Comparison of ENCODE assay signal across 8 cellular contexts in the genomic region with DNA sequence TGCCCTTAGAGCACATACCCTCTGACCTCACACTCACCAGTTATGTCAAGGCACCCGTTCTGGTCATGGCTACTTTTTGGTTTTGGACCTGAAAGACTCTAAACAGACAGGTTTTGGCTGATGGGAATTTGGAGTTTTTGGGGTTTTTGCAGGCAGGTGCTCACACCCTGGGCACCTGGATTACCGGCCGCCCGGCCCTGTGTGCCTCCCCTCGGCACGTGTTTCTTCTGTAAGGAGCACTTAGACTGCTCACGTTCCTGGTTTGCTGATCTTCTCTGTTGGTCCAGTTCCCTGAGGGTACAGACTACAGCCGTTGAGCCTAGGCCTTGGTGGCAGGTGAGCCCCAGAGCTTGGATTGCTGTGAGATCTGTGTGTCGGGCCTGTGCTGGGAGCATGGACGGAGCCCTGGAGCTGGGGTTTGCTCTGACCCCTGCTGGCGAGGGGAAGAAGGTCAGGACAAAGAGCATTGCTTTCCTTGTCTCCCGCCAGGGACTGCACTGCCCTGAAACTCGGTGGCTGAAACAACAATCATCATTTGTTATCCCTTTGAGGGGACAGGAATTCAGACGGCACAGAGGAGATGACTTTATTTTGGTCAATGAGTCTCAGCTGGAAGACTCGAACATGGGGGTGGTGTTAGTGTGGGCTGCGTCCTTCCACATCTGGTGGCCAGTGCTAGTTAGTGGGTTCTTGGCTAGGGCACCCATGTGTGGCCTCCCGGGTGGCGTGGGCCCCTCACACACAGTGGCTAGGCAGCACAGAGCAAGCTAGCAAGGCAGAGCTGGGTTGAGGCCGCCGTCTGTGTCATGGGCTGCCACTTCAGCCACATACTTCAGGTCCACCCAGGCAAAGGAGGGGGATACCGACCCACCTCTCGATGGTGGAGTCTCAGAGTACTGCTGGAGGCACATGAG.
DNase-seq lines count a peak whose midpoint lies in the region; ATAC-seq lines count a peak whose summit lies in the region.

No MANE protein-coding gene starts in this region.

- POLR2A ChIA-PET in naive thymus-derived CD4-positive, alpha-beta T cell (lab: Charles Lee) = interaction anchor here (0.7 kb wide), 1 partner anchor 25 kb away, joined by 3 read pairs; no protein-coding TSS in a partner anchor

- H3K4me3 ChIP-seq in naive thymus-derived CD4-positive, alpha-beta T cell (ENCODE audit: low read length) = no peak overlapping the region

- no peaks in the 10 kb centered on the region for H3K9me3 ChIP-seq in naive thymus-derived CD4-positive, alpha-beta T cell (ENCODE audit: control insufficient read depth in 2 of 3, low read length in 3 of 3)

- peak; percentile 69 for ATAC-seq in activated naive CD8-positive, alpha-beta T cell treated with anti-CD3 and anti-CD28 coated beads, Interleukin-2, amount 50 U/mL, for 24 hours
- peak; percentile 82 for ATAC-seq in naive thymus-derived CD4-positive, alpha-beta T cell
- no peak for ATAC-seq in HG03045 (IDR thresholded peaks at IDR 0.05; ENCODE audit: unreplicated experiment)

- peaks cover 4 to 20% of the 10 kb centered on the region in 2 donors for H3K4me1 ChIP-seq in naive thymus-derived CD4-positive, alpha-beta T cell (ENCODE audit: control insufficient read depth in 2 of 2, insufficient read depth in 2 of 2, low read length in 2 of 2)

- no peak overlapping the region for H3K27ac ChIP-seq in naive thymus-derived CD4-positive, alpha-beta T cell (ENCODE audit: low read depth, low read length)

- no peaks in the 10 kb centered on the region for H3K27me3 ChIP-seq in naive thymus-derived CD4-positive, alpha-beta T cell (ENCODE audit: control insufficient read depth in 2 of 2, insufficient read depth in 2 of 2, low read length in 2 of 2)

- DNase-seq in activated naive CD8-positive, alpha-beta T cell treated with anti-CD3 and anti-CD28 coated beads, Interleukin-2, amount 50 U/mL, for 24 hours = peak; percentile 25
- DNase-seq in activated naive CD8-positive, alpha-beta T cell treated with anti-CD3 and anti-CD28 coated beads for 36 hours = no peak
- DNase-seq in SK-MEL-5 (ENCODE audit: low read depth, low spot score) (peak; percentile 68), fibroblast of gingiva (ENCODE audit: low read depth) (peak; percentile 27), NCI-H226 (no peak), LoVo (ENCODE audit: low spot score) (no peak)
- peak in 3 of 9 donors; percentile 19 to 25 (median 24) for DNase-seq in naive thymus-derived CD4-positive, alpha-beta T cell

- no peak overlapping the region for H3K4me3 Mint-ChIP-seq in activated naive CD8-positive, alpha-beta T cell treated with anti-CD3 and anti-CD28 coated beads, Interleukin-2, amount 50 U/mL, for 24 hours
- no peak overlapping the region for H3K4me3 Mint-ChIP-seq in activated naive CD8-positive, alpha-beta T cell treated with anti-CD3 and anti-CD28 coated beads for 36 hours
- peak overlapping the region in 2 of 10 donors; percentile 7 to 61 for H3K4me3 Mint-ChIP-seq in naive thymus-derived CD4-positive, alpha-beta T cell

- H3K36me3 ChIP-seq in naive thymus-derived CD4-positive, alpha-beta T cell (ENCODE audit: control insufficient read depth in 2 of 3, insufficient read depth in 3 of 3, low read length in 3 of 3) = peaks cover 0 to 10% (median 0%) of the 10 kb centered on the region in 3 experiments

- H3K36me3 Mint-ChIP-seq in activated naive CD8-positive, alpha-beta T cell treated with anti-CD3 and anti-CD28 coated beads, Interleukin-2, amount 50 U/mL, for 24 hours (ENCODE audit: low read depth) = peaks cover 2% of the 10 kb centered on the region
- H3K36me3 Mint-ChIP-seq in activated naive CD8-positive, alpha-beta T cell treated with anti-CD3 and anti-CD28 coated beads for 36 hours = peaks cover 8% of the 10 kb centered on the region
- peaks cover 0 to 40% (median 16%) of the 10 kb centered on the region in 5 donors for H3K36me3 Mint-ChIP-seq in naive thymus-derived CD4-positive, alpha-beta T cell

- CTCF ChIA-PET in naive thymus-derived CD4-positive, alpha-beta T cell (lab: Charles Lee) = interaction anchor here (1.0 kb wide), 1 partner anchor 22 kb away, joined by 3 read pairs; no protein-coding TSS in a partner anchor

- H3K9me3 Mint-ChIP-seq in activated naive CD8-positive, alpha-beta T cell treated with anti-CD3 and anti-CD28 coated beads, Interleukin-2, amount 50 U/mL, for 24 hours = no peaks in the 10 kb centered on the region
- H3K9me3 Mint-ChIP-seq in activated naive CD8-positive, alpha-beta T cell treated with anti-CD3 and anti-CD28 coated beads for 36 hours = no peaks in the 10 kb centered on the region
- peaks cover 0 to 2% (median 0%) of the 10 kb centered on the region in 11 donors for H3K9me3 Mint-ChIP-seq in naive thymus-derived CD4-positive, alpha-beta T cell

- in situ Hi-C loops in SK-MEL-5 (cut with HindIII; ENCODE audit: low pct_unique_long_range_greater_than_20kb, low sequenced_read_pairs) = no loop called here

- intact Hi-C loops in naive thymus-derived CD4-positive, alpha-beta T cell (cut with micrococcal nuclease) = no loop called here

- peaks cover 52% of the 10 kb centered on the region for H3K4me1 Mint-ChIP-seq in activated naive CD8-positive, alpha-beta T cell treated with anti-CD3 and anti-CD28 coated beads, Interleukin-2, amount 50 U/mL, for 24 hours
- H3K4me1 Mint-ChIP-seq in activated naive CD8-positive, alpha-beta T cell treated with anti-CD3 and anti-CD28 coated beads for 36 hours = peaks cover 46% of the 10 kb centered on the region
- H3K4me1 Mint-ChIP-seq in naive thymus-derived CD4-positive, alpha-beta T cell = peaks cover 22 to 82% (median 65%) of the 10 kb centered on the region in 7 donors

- H3K27me3 Mint-ChIP-seq in activated naive CD8-positive, alpha-beta T cell treated with anti-CD3 and anti-CD28 coated beads, Interleukin-2, amount 50 U/mL, for 24 hours = no peaks in the 10 kb centered on the region
- no peaks in the 10 kb centered on the region for H3K27me3 Mint-ChIP-seq in activated naive CD8-positive, alpha-beta T cell treated with anti-CD3 and anti-CD28 coated beads for 36 hours
- H3K27me3 Mint-ChIP-seq in naive thymus-derived CD4-positive, alpha-beta T cell = no peaks in the 10 kb centered on the region

- peak overlapping the region; percentile 6 for H3K27ac Mint-ChIP-seq in activated naive CD8-positive, alpha-beta T cell treated with anti-CD3 and anti-CD28 coated beads, Interleukin-2, amount 50 U/mL, for 24 hours
- no peak overlapping the region for H3K27ac Mint-ChIP-seq in activated naive CD8-positive, alpha-beta T cell treated with anti-CD3 and anti-CD28 coated beads for 36 hours
- H3K27ac Mint-ChIP-seq in naive thymus-derived CD4-positive, alpha-beta T cell = peak overlapping the region in 6 of 9 donors; percentile 39 to 62 (median 56)

Comparison
In these comparisons a context has a peak if more than half of its experiments do, and no peak if none do; other contexts are left out.
1. DNase-seq: peak in activated naive CD8-positive, alpha-beta T cell treated with anti-CD3 and anti-CD28 coated beads, Interleukin-2, amount 50 U/mL, for 24 hours (single experiment), SK-MEL-5 (single experiment) and fibroblast of gingiva (single experiment); none in activated naive CD8-positive, alpha-beta T cell treated with anti-CD3 and anti-CD28 coated beads for 36 hours (single experiment), NCI-H226 (single experiment) and LoVo (single experiment).